In the genomic region with DNA sequence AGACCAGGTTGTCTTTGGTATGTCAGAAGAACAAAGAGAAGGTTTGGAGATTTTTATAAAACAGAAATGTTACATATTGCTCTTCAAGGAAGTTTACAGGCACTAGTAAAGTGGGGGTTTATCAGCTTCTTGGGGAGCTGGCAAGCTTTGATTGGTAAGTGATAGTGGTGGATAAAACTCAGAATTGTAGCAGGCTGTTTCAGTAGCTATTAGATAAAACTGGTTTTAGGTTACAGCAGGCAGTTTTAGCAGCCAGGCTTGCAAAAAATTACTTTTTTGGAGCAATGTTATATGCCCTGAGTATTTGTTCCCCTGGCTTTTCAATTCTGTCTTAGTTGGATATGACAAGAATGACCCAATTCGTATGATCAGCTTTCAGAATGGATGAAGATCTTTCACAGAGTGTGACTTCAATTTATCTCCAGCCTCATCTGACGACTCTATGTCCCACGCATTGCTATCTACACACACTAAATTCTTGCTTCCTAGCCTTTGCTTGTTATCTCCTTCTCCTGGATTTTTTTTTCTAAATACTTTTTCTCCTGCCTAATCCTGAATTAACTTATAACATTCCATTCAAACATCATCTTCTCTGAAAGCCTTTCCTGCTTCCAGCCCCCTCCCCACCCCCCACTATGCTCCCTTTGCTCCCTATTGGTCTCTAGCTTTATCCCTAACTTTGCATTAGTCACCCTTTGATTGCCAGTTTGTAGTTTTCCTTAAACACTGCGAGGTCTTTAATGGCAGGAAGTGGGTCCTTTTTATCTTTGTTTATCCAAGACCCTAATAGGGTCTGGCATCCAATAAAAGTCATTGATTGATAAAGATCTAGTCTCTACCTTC, we compare ENCODE assay signal across 1 cellular context.
TF ChIP-seq lines count a peak whose summit lies in the region.

No MANE protein-coding gene starts in this region.

TF ChIP-seq in neural cell, 6 proteins besides CTCF, POLR2A, EP300 and RAD21 (continued from another document):
- TF ChIP-seq, protein P1, sequence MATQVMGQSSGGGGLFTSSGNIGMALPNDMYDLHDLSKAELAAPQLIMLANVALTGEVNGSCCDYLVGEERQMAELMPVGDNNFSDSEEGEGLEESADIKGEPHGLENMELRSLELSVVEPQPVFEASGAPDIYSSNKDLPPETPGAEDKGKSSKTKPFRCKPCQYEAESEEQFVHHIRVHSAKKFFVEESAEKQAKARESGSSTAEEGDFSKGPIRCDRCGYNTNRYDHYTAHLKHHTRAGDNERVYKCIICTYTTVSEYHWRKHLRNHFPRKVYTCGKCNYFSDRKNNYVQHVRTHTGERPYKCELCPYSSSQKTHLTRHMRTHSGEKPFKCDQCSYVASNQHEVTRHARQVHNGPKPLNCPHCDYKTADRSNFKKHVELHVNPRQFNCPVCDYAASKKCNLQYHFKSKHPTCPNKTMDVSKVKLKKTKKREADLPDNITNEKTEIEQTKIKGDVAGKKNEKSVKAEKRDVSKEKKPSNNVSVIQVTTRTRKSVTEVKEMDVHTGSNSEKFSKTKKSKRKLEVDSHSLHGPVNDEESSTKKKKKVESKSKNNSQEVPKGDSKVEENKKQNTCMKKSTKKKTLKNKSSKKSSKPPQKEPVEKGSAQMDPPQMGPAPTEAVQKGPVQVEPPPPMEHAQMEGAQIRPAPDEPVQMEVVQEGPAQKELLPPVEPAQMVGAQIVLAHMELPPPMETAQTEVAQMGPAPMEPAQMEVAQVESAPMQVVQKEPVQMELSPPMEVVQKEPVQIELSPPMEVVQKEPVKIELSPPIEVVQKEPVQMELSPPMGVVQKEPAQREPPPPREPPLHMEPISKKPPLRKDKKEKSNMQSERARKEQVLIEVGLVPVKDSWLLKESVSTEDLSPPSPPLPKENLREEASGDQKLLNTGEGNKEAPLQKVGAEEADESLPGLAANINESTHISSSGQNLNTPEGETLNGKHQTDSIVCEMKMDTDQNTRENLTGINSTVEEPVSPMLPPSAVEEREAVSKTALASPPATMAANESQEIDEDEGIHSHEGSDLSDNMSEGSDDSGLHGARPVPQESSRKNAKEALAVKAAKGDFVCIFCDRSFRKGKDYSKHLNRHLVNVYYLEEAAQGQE (IDR thresholded peaks at IDR 0.05; ENCODE audit: borderline replicate concordance), result no peak
TF ChIP-seq in neural cell: peak in this region for 0.
